5 cellular contexts compared by ENCODE assay signal in the genomic region with DNA sequence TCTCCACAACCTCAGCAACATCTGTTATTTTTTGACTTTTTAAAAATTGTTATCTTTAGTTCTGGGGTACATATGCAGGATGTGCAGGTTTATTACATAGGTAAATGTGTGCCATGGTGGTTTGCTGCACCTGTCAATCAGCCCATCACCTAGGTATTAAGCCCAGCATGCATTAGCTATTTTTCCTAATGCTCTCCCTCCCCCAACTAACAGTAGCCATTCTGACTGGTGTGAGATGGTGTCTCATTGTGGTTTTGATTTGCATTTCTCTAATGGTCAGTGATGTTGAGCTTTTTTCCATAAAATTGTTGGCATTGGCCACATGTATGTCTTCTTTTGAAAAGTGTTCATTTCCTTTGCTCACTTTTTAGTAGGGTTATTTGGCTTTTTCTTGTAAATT. TPM values are rescaled to one million over a fixed set of nuclear protein-coding genes. Genes with fewer than 3 reads are reported as not detected.
"Had no signal": no experiment of that assay in that cellular context is flagged by ENCODE, and none has a peak within 500 bp of the region (broad histone marks: within the 10 kb centered on the region; RNA-seq: fewer than 3 reads in every experiment).

No MANE protein-coding gene starts in this region.

RNA-seq across cellular contexts. Expression of a gene that starts 29.2 kb away (rescaled TPM):
- total RNA-seq: endodermal cell, endothelial cell of umbilical vein, epithelial cell of proximal tubule, foreskin keratinocyte, glomerular endothelial cell had no signal
- polyA plus RNA-seq: endothelial cell of umbilical vein, foreskin keratinocyte had no signal
